1 cellular context compared by ENCODE assay signal in genomic region chr6:31208506-31208905, GRCh38.
A peak's percentile ranks its signal among the peaks of the same experiment; 100 is the strongest.
TF ChIP-seq lines count a peak whose summit lies in the region.

No MANE protein-coding gene starts in this region.

TF ChIP-seq in HepG2, 621 proteins besides CTCF, POLR2A, EP300 and RAD21 (continued from another document and continues in another):
- TF ChIP-seq SMARCE1 (IDR thresholded peaks at IDR 0.05; ENCODE audit: borderline replicate concordance), result no peak
- TF ChIP-seq SOX6 (IDR thresholded peaks at IDR 0.05), result no peak
- TF ChIP-seq SOX6 (CRISPR knock-in tag; IDR thresholded peaks at IDR 0.05), result peak; percentile 51
- TF ChIP-seq LCORL (IDR thresholded peaks at IDR 0.05), result no peak
- TF ChIP-seq LCORL (CRISPR knock-in tag; IDR thresholded peaks at IDR 0.05), result peak; percentile 58; the same call in 1 of the 2 replicates
- no peak for TF ChIP-seq ZNF691 (CRISPR knock-in tag; IDR thresholded peaks at IDR 0.05; ENCODE audit: borderline replicate concordance, low read depth)
- TF ChIP-seq MEIS2 (CRISPR knock-in tag; IDR thresholded peaks at IDR 0.05), result peak; percentile 90; the same call in 1 of the 2 replicates
- TF ChIP-seq HOXA3 (CRISPR knock-in tag; IDR thresholded peaks at IDR 0.05), result peak; percentile 69; the same call in 1 of the 2 replicates
- no peak for TF ChIP-seq NR1H2 (CRISPR knock-in tag; IDR thresholded peaks at IDR 0.05; ENCODE audit: borderline replicate concordance, low read depth)
- no peak for TF ChIP-seq PHF5A (CRISPR knock-in tag; IDR thresholded peaks at IDR 0.05; ENCODE audit: low read depth, unreplicated experiment)
- TF ChIP-seq SKIL (CRISPR knock-in tag; IDR thresholded peaks at IDR 0.05; ENCODE audit: borderline replicate concordance), result no peak
- TF ChIP-seq ZNF232 (CRISPR knock-in tag; IDR thresholded peaks at IDR 0.05; ENCODE audit: borderline replicate concordance), result 0 out of 2 replicates have a peak, but pooled peaks have one; percentile 35
- no peak for TF ChIP-seq HOXA9 (CRISPR knock-in tag; IDR thresholded peaks at IDR 0.05; ENCODE audit: borderline replicate concordance)
- no peak for TF ChIP-seq SALL2 (CRISPR knock-in tag; IDR thresholded peaks at IDR 0.05)
- TF ChIP-seq ZNF44 (CRISPR knock-in tag; IDR thresholded peaks at IDR 0.05), result 0 out of 2 replicates have a peak, but pooled peaks have one; percentile 63
- TF ChIP-seq AKNA (CRISPR knock-in tag; IDR thresholded peaks at IDR 0.05; ENCODE audit: borderline replicate concordance), result no peak
- TF ChIP-seq ZNF138 (CRISPR knock-in tag; IDR thresholded peaks at IDR 0.05; ENCODE audit: low read depth), result no peak
- TF ChIP-seq ZBTB33 (CRISPR knock-in tag; IDR thresholded peaks at IDR 0.05), result 0 out of 2 replicates have a peak, but pooled peaks have one; percentile 14
- TF ChIP-seq ZNF530 (CRISPR knock-in tag; IDR thresholded peaks at IDR 0.05; ENCODE audit: low read depth), result no peak
- peak; percentile 29; the same call in 1 of the 2 replicates for TF ChIP-seq ZGPAT (CRISPR knock-in tag; IDR thresholded peaks at IDR 0.05)
- no peak for TF ChIP-seq TCF12 (IDR thresholded peaks at IDR 0.05)
- no peak for TF ChIP-seq TCF12 (CRISPR knock-in tag; IDR thresholded peaks at IDR 0.05)
- TF ChIP-seq PHF21A (CRISPR knock-in tag; IDR thresholded peaks at IDR 0.05), result peak; percentile 70
- TF ChIP-seq THRA (CRISPR knock-in tag; IDR thresholded peaks at IDR 0.05; ENCODE audit: borderline replicate concordance), result peak; percentile 96
- TF ChIP-seq HBP1 (CRISPR knock-in tag; IDR thresholded peaks at IDR 0.05; ENCODE audit: low read depth), result 0 out of 2 replicates have a peak, but pooled peaks have one; percentile 37
- TF ChIP-seq ZNF740 (CRISPR knock-in tag; IDR thresholded peaks at IDR 0.05), result no peak
- TF ChIP-seq FOXA3 (CRISPR knock-in tag; IDR thresholded peaks at IDR 0.05), result peak; percentile 39; the same call in 1 of the 2 replicates
- no peak for TF ChIP-seq FOSL1 (CRISPR knock-in tag; IDR thresholded peaks at IDR 0.05; ENCODE audit: borderline replicate concordance)
- TF ChIP-seq ZNF256 (CRISPR knock-in tag; conservative IDR thresholded peaks at IDR 0.05), result no peak
- peak; percentile 18; the same call in 1 of the 2 replicates for TF ChIP-seq NR2F6 (IDR thresholded peaks at IDR 0.05)
- peak; percentile 59; the same call in 1 of the 2 replicates for TF ChIP-seq NR2F6 (CRISPR knock-in tag; IDR thresholded peaks at IDR 0.05)
- TF ChIP-seq ZNF263 (CRISPR knock-in tag; IDR thresholded peaks at IDR 0.05), result peak; percentile 91
- TF ChIP-seq BCL6 (CRISPR knock-in tag; IDR thresholded peaks at IDR 0.05), result peak; percentile 54
- no peak for TF ChIP-seq NFAT5 (CRISPR knock-in tag; IDR thresholded peaks at IDR 0.05)
- peak; percentile 29; the same call in 1 of the 2 replicates for TF ChIP-seq ZNF503 (CRISPR knock-in tag; IDR thresholded peaks at IDR 0.05)
- TF ChIP-seq FOSL2 (CRISPR knock-in tag; IDR thresholded peaks at IDR 0.05), result peak; percentile 60
- TF ChIP-seq ZBTB21 (CRISPR knock-in tag; IDR thresholded peaks at IDR 0.05), result no peak
- peak; percentile 92; the same call in 1 of the 2 replicates for TF ChIP-seq RXRA (CRISPR knock-in tag; IDR thresholded peaks at IDR 0.05)
